37 cellular contexts compared by ENCODE assay signal in genomic region chr17:54996441-54996840, GRCh38.
"Had no signal": no experiment of that assay in that cellular context is flagged by ENCODE, and none has a peak within 500 bp of the region (broad histone marks: within the 10 kb centered on the region; RNA-seq: fewer than 3 reads in every experiment).

No MANE protein-coding gene starts in this region.

- ATAC-seq: activated CD8-positive, alpha-beta T cell treated with anti-CD3 and anti-CD28 coated beads for 36 hours; activated naive CD8-positive, alpha-beta T cell treated with anti-CD3 and anti-CD28 coated beads, Interleukin-2, amount 50 U/mL, for 24 hours; activated T-cell treated with anti-CD3 and anti-CD28 coated beads, Interleukin-2, amount 50 U/mL, for 4 hours; activated T-cell treated with anti-CD3 and anti-CD28 coated beads, Interleukin-2, amount 50 U/mL, for 72 hours had no signal

- H3K9me3 Mint-ChIP-seq: activated B cell treated with CpG ODN at 0.5 μM for 24 hours; activated CD4-positive, alpha-beta memory T cell treated with anti-CD3 and anti-CD28 coated beads for 36 hours; activated CD4-positive, alpha-beta T cell treated with anti-CD3 and anti-CD28 coated beads, Interleukin-2, amount 10 ng/mL, durations not matched to agents 24 days and 14 days; activated CD8-positive, alpha-beta T cell treated with anti-CD3 and anti-CD28 coated beads for 36 hours; activated naive CD4-positive, alpha-beta T cell treated with anti-CD3 and anti-CD28 coated beads, Interleukin-2, amount 10 ng/mL, durations not matched to agents 7 days and 5 days; activated naive CD4-positive, alpha-beta T cell treated with anti-CD3 and anti-CD28 coated beads, Interleukin-2, amount 50 U/mL, for 24 hours; activated naive CD8-positive, alpha-beta T cell treated with anti-CD3 and anti-CD28 coated beads, Interleukin-2, amount 10 ng/mL, durations not matched to agents 7 days and 5 days; activated naive CD8-positive, alpha-beta T cell treated with anti-CD3 and anti-CD28 coated beads, Interleukin-2, amount 50 U/mL, for 24 hours; activated T-cell treated with anti-CD3 and anti-CD28 coated beads, Interleukin-2, amount 50 U/mL, for 4 hours; activated T-cell treated with anti-CD3 and anti-CD28 coated beads, Interleukin-2, amount 50 U/mL, for 72 hours; activated T-helper 1 cell treated with anti-CD3 and anti-CD28 coated beads, Interleukin-12 subunit alpha, Interleukin-12 subunit beta, Interleukin-2, Interleukin-4 antibody, amounts not matched to agents 30 ng/mL and 10 ng/mL and 1 ng/mL, durations not matched to agents 14 hours and 24 hours and 36 hours; activated T-helper 2 cell treated with anti-CD3 and anti-CD28 coated beads, Interferon-gamma antibody, Interleukin-2, Interleukin-4, amounts not matched to agents 10 μg/mL and 5 μg/mL and 100 μg/mL, durations not matched to agents 14 hours and 24 hours and 36 hours; brain; central memory CD8-positive, alpha-beta T cell; T-helper 2 cell treated with Interferon-gamma antibody and Interleukin-4, amounts not matched to agents 5 μg/mL and 100 μg/mL, for 36 hours had no signal

- H3K27ac Mint-ChIP-seq: activated B cell treated with CpG ODN at 0.5 μM for 24 hours; activated CD4-positive, alpha-beta memory T cell treated with anti-CD3 and anti-CD28 coated beads for 36 hours; activated CD4-positive, alpha-beta T cell treated with anti-CD3 and anti-CD28 coated beads, Interleukin-2, amount 10 ng/mL, durations not matched to agents 24 days and 14 days; activated CD8-positive, alpha-beta T cell treated with anti-CD3 and anti-CD28 coated beads for 36 hours; activated naive CD4-positive, alpha-beta T cell treated with anti-CD3 and anti-CD28 coated beads, Interleukin-2, amount 10 ng/mL, durations not matched to agents 7 days and 5 days; activated naive CD4-positive, alpha-beta T cell treated with anti-CD3 and anti-CD28 coated beads, Interleukin-2, amount 50 U/mL, for 24 hours; activated naive CD8-positive, alpha-beta T cell; activated naive CD8-positive, alpha-beta T cell treated with anti-CD3 and anti-CD28 coated beads, Interleukin-2, amount 10 ng/mL, durations not matched to agents 7 days and 5 days; activated naive CD8-positive, alpha-beta T cell treated with anti-CD3 and anti-CD28 coated beads, Interleukin-2, amount 50 U/mL, for 24 hours; activated T-cell treated with anti-CD3 and anti-CD28 coated beads, Interleukin-2, amount 50 U/mL, for 72 hours; activated T-helper 1 cell treated with anti-CD3 and anti-CD28 coated beads, Interleukin-12 subunit alpha, Interleukin-12 subunit beta, Interleukin-2, Interleukin-4 antibody, amounts not matched to agents 30 ng/mL and 10 ng/mL and 1 ng/mL, durations not matched to agents 14 hours and 24 hours and 36 hours; activated T-helper 2 cell treated with anti-CD3 and anti-CD28 coated beads, Interferon-gamma antibody, Interleukin-2, Interleukin-4, amounts not matched to agents 10 μg/mL and 5 μg/mL and 100 μg/mL, durations not matched to agents 14 hours and 24 hours and 36 hours; brain; T-helper 2 cell treated with Interferon-gamma antibody and Interleukin-4, amounts not matched to agents 5 μg/mL and 100 μg/mL, for 36 hours had no signal

- H3K27me3 Mint-ChIP-seq: activated B cell treated with CpG ODN at 0.5 μM for 24 hours; activated CD4-positive, alpha-beta memory T cell treated with anti-CD3 and anti-CD28 coated beads for 36 hours; activated CD4-positive, alpha-beta T cell treated with anti-CD3 and anti-CD28 coated beads, Interleukin-2, amount 10 ng/mL, durations not matched to agents 24 days and 14 days; activated CD8-positive, alpha-beta T cell treated with anti-CD3 and anti-CD28 coated beads for 36 hours; activated naive CD4-positive, alpha-beta T cell treated with anti-CD3 and anti-CD28 coated beads, Interleukin-2, amount 10 ng/mL, durations not matched to agents 7 days and 5 days; activated naive CD4-positive, alpha-beta T cell treated with anti-CD3 and anti-CD28 coated beads, Interleukin-2, amount 50 U/mL, for 24 hours; activated naive CD8-positive, alpha-beta T cell; activated naive CD8-positive, alpha-beta T cell treated with anti-CD3 and anti-CD28 coated beads, Interleukin-2, amount 10 ng/mL, durations not matched to agents 7 days and 5 days; activated naive CD8-positive, alpha-beta T cell treated with anti-CD3 and anti-CD28 coated beads, Interleukin-2, amount 50 U/mL, for 24 hours; brain; central memory CD8-positive, alpha-beta T cell had no signal

- H3K4me1 Mint-ChIP-seq: activated B cell treated with CpG ODN at 0.5 μM for 24 hours; activated CD4-positive, alpha-beta T cell treated with anti-CD3 and anti-CD28 coated beads, Interleukin-2, amount 10 ng/mL, durations not matched to agents 24 days and 14 days; activated naive CD4-positive, alpha-beta T cell treated with anti-CD3 and anti-CD28 coated beads, Interleukin-2, amount 10 ng/mL, durations not matched to agents 7 days and 5 days; activated naive CD4-positive, alpha-beta T cell treated with anti-CD3 and anti-CD28 coated beads, Interleukin-2, amount 50 U/mL, for 24 hours; activated naive CD8-positive, alpha-beta T cell treated with anti-CD3 and anti-CD28 coated beads, Interleukin-2, amount 10 ng/mL, durations not matched to agents 7 days and 5 days; activated naive CD8-positive, alpha-beta T cell treated with anti-CD3 and anti-CD28 coated beads, Interleukin-2, amount 50 U/mL, for 24 hours; brain; central memory CD8-positive, alpha-beta T cell had no signal

- H3K4me1 ChIP-seq: ascending aorta had no signal

- FAIRE-seq: bronchial epithelial cell, TTC549 had no signal

- H3K9me3 ChIP-seq: ascending aorta had no signal

- H3K27ac ChIP-seq: ascending aorta, cardiac muscle cell, VCaP had no signal

- H3K4me3 Mint-ChIP-seq: activated B cell treated with CpG ODN at 0.5 μM for 24 hours; activated CD4-positive, alpha-beta memory T cell treated with anti-CD3 and anti-CD28 coated beads for 36 hours; activated CD4-positive, alpha-beta T cell treated with anti-CD3 and anti-CD28 coated beads, Interleukin-2, amount 10 ng/mL, durations not matched to agents 24 days and 14 days; activated CD8-positive, alpha-beta T cell treated with anti-CD3 and anti-CD28 coated beads for 36 hours; activated naive CD4-positive, alpha-beta T cell treated with anti-CD3 and anti-CD28 coated beads, Interleukin-2, amount 10 ng/mL, durations not matched to agents 7 days and 5 days; activated naive CD4-positive, alpha-beta T cell treated with anti-CD3 and anti-CD28 coated beads, Interleukin-2, amount 50 U/mL, for 24 hours; activated naive CD8-positive, alpha-beta T cell; activated naive CD8-positive, alpha-beta T cell treated with anti-CD3 and anti-CD28 coated beads, Interleukin-2, amount 10 ng/mL, durations not matched to agents 7 days and 5 days; activated naive CD8-positive, alpha-beta T cell treated with anti-CD3 and anti-CD28 coated beads, Interleukin-2, amount 50 U/mL, for 24 hours; activated T-cell treated with anti-CD3 and anti-CD28 coated beads, Interleukin-2, amount 50 U/mL, for 4 hours; activated T-cell treated with anti-CD3 and anti-CD28 coated beads, Interleukin-2, amount 50 U/mL, for 72 hours; activated T-helper 1 cell treated with anti-CD3 and anti-CD28 coated beads, Interleukin-12 subunit alpha, Interleukin-12 subunit beta, Interleukin-2, Interleukin-4 antibody, amounts not matched to agents 30 ng/mL and 10 ng/mL and 1 ng/mL, durations not matched to agents 14 hours and 24 hours and 36 hours; brain; central memory CD8-positive, alpha-beta T cell; T-helper 2 cell treated with Interferon-gamma antibody and Interleukin-4, amounts not matched to agents 5 μg/mL and 100 μg/mL, for 36 hours had no signal

- H3K36me3 Mint-ChIP-seq: activated CD4-positive, alpha-beta memory T cell treated with anti-CD3 and anti-CD28 coated beads for 36 hours; activated naive CD4-positive, alpha-beta T cell treated with anti-CD3 and anti-CD28 coated beads, Interleukin-2, amount 10 ng/mL, durations not matched to agents 7 days and 5 days; activated naive CD4-positive, alpha-beta T cell treated with anti-CD3 and anti-CD28 coated beads, Interleukin-2, amount 50 U/mL, for 24 hours had no signal

- DNase-seq: activated B cell treated with CpG ODN at 0.5 μM for 24 hours; activated CD4-positive, alpha-beta memory T cell treated with anti-CD3 and anti-CD28 coated beads for 36 hours; activated CD4-positive, alpha-beta T cell treated with anti-CD3 and anti-CD28 coated beads for 4 hours; activated CD4-positive, alpha-beta T cell treated with anti-CD3 and anti-CD28 coated beads, Interleukin-2, amount 10 ng/mL, durations not matched to agents 24 days and 14 days; activated CD4-positive, alpha-beta T cell treated with anti-CD3 and anti-CD28 coated beads, Interleukin-2, amount 50 U/mL, for 1 hour; activated CD4-positive, alpha-beta T cell treated with anti-CD3 and anti-CD28 coated beads, Interleukin-2, amount 50 U/mL, for 4 hours; activated CD4-positive, CD25-positive, alpha-beta regulatory T cell treated with anti-CD3 and anti-CD28 coated beads, Interleukin-2, amount 50 U/mL, for 72 hours; activated CD8-positive, alpha-beta memory T cell treated with anti-CD3 and anti-CD28 coated beads, Interleukin-2, amount 50 U/mL, for 4 hours; activated CD8-positive, alpha-beta T cell treated with anti-CD3 and anti-CD28 coated beads for 36 hours; activated effector memory CD4-positive, alpha-beta T cell treated with Interleukin-2 at 50 U/mL for 16 hours; activated gamma-delta T cell; activated naive CD4-positive, alpha-beta T cell treated with anti-CD3 and anti-CD28 coated beads, Interleukin-2, amount 10 ng/mL, durations not matched to agents 7 days and 5 days; activated naive CD4-positive, alpha-beta T cell treated with Interleukin-2 at 50 U/mL for 16 hours; activated naive CD8-positive, alpha-beta T cell treated with anti-CD3 and anti-CD28 coated beads, Interleukin-2, amount 10 ng/mL, durations not matched to agents 7 days and 5 days; activated naive CD8-positive, alpha-beta T cell treated with anti-CD3 and anti-CD28 coated beads, Interleukin-2, amount 50 U/mL, for 24 hours; activated T-cell treated with anti-CD3 and anti-CD28 coated beads for 4 hours; activated T-cell treated with anti-CD3 and anti-CD28 coated beads, Interleukin-2, amount 50 U/mL, for 1 hour; activated T-cell treated with anti-CD3 and anti-CD28 coated beads, Interleukin-2, amount 50 U/mL, for 4 hours; activated T-cell treated with anti-CD3 and anti-CD28 coated beads, Interleukin-2, amount 50 U/mL, for 72 hours; amygdala; anterior cingulate cortex; caudate nucleus; cerebellar nuclear complex; T-helper 2 cell; T-helper 9 cell had no signal

- H3K4me3 ChIP-seq: ascending aorta, cardiac muscle cell had no signal

- H3K27me3 ChIP-seq: ascending aorta, cardiac muscle cell had no signal
